ENCODE assay signal across 24 cellular contexts in genomic region chr4:182434720-182435119, GRCh38.
"Had no signal": no experiment of that assay in that cellular context is flagged by ENCODE, and none has a peak within 500 bp of the region (broad histone marks: within the 10 kb centered on the region; RNA-seq: fewer than 3 reads in every experiment).

No MANE protein-coding gene starts in this region.

- DNase-seq: naive thymus-derived CD4-positive, alpha-beta T cell; natural killer cell; pancreas; psoas muscle; right cardiac atrium; right lobe of liver; small intestine; stimulated activated CD4-positive, alpha-beta T cell treated with anti-CD3 and anti-CD28 coated beads, Interleukin-15, amount 100 ng/mL, for 24 hours; stimulated activated CD4-positive, alpha-beta T cell treated with anti-CD3 and anti-CD28 coated beads, Interleukin-2, amount 100 ng/mL, for 24 hours; stimulated activated CD4-positive, alpha-beta T cell treated with anti-CD3 and anti-CD28 coated beads, Interleukin-2, amount 100 ng/mL, for 48 hours; stimulated activated CD4-positive, alpha-beta T cell treated with anti-CD3 and anti-CD28 coated beads, Interleukin-4, amount 100 ng/mL, for 24 hours; stimulated activated naive B cell treated with anti-CD40 and anti-IgM and Interleukin-4, amounts not matched to agents 10 μg/mL and 1 μg/mL and 100 μg/mL, for 72 hours; stimulated activated naive CD4-positive, alpha-beta T cell treated with Interleukin-2 at 50 U/mL for 16 hours; stomach; tibial artery; transverse colon; upper lobe of right lung; uterus had no signal

- H3K4me2 ChIP-seq: neural progenitor cell had no signal

- H3K9ac ChIP-seq: neural progenitor cell had no signal

- H3K4me3 Mint-ChIP-seq: naive thymus-derived CD4-positive, alpha-beta T cell; natural killer cell; nephron; neural progenitor cell; stimulated activated effector memory CD8-positive, alpha-beta T cell treated with anti-CD3 and anti-CD28 coated beads, Interleukin-12 subunit alpha, Interleukin-12 subunit beta, amount 100 ng/mL, for 72 hours; stimulated activated naive B cell treated with anti-CD40 and anti-IgM and Interleukin-4, amounts not matched to agents 10 μg/mL and 1 μg/mL and 100 μg/mL, for 72 hours; stimulated activated naive CD8-positive, alpha-beta T cell treated with anti-CD3 and anti-CD28 coated beads, Interleukin-15, Interleukin-2, amounts not matched to agents 100 ng/mL and 50 ng/mL, for 24 hours; type B pancreatic cell had no signal

- H3K4me1 Mint-ChIP-seq: naive thymus-derived CD4-positive, alpha-beta T cell; natural killer cell; stimulated activated effector memory CD8-positive, alpha-beta T cell treated with anti-CD3 and anti-CD28 coated beads, Interleukin-12 subunit alpha, Interleukin-12 subunit beta, amount 100 ng/mL, for 72 hours; stimulated activated naive B cell treated with anti-CD40 and anti-IgM and Interleukin-4, amounts not matched to agents 10 μg/mL and 1 μg/mL and 100 μg/mL, for 72 hours had no signal

- H3K9me3 ChIP-seq: pancreas, psoas muscle, right lobe of liver, stomach, thoracic aorta, tibial artery, transverse colon, upper lobe of right lung, uterus had no signal

- H3K9me3 Mint-ChIP-seq: nephron, neural progenitor cell, type B pancreatic cell had no signal

- H3K36me3 ChIP-seq: neural progenitor cell, pancreas, right lobe of liver, stomach, thoracic aorta, tibial artery, transverse colon, upper lobe of right lung, uterus had no signal

- H3K36me3 Mint-ChIP-seq: naive thymus-derived CD4-positive, alpha-beta T cell; natural killer cell; stimulated activated effector memory CD8-positive, alpha-beta T cell treated with anti-CD3 and anti-CD28 coated beads, Interleukin-12 subunit alpha, Interleukin-12 subunit beta, amount 100 ng/mL, for 72 hours; stimulated activated naive B cell treated with anti-CD40 and anti-IgM and Interleukin-4, amounts not matched to agents 10 μg/mL and 1 μg/mL and 100 μg/mL, for 72 hours had no signal

- H3K4me3 ChIP-seq: neural progenitor cell, pancreas, psoas muscle, right lobe of liver, stomach, thoracic aorta, tibial artery, transverse colon, upper lobe of right lung, uterus had no signal

- H2AFZ ChIP-seq: neural progenitor cell had no signal

- H3K27ac Mint-ChIP-seq: naive thymus-derived CD4-positive, alpha-beta T cell; natural killer cell; nephron; neural progenitor cell; stimulated activated effector memory CD8-positive, alpha-beta T cell treated with anti-CD3 and anti-CD28 coated beads, Interleukin-12 subunit alpha, Interleukin-12 subunit beta, amount 100 ng/mL, for 72 hours; stimulated activated naive B cell treated with anti-CD40 and anti-IgM and Interleukin-4, amounts not matched to agents 10 μg/mL and 1 μg/mL and 100 μg/mL, for 72 hours; stimulated activated naive CD8-positive, alpha-beta T cell treated with anti-CD3 and anti-CD28 coated beads, Interleukin-15, Interleukin-2, amounts not matched to agents 100 ng/mL and 50 ng/mL, for 24 hours; type B pancreatic cell had no signal

- ATAC-seq: naive thymus-derived CD4-positive, alpha-beta T cell; natural killer cell; pancreas; right cardiac atrium; right lobe of liver; stimulated activated effector memory CD8-positive, alpha-beta T cell treated with anti-CD3 and anti-CD28 coated beads, Interleukin-12 subunit alpha, Interleukin-12 subunit beta, amount 100 ng/mL, for 72 hours; stimulated activated naive B cell treated with anti-CD40 and anti-IgM and Interleukin-4, amounts not matched to agents 10 μg/mL and 1 μg/mL and 100 μg/mL, for 72 hours; upper lobe of right lung had no signal

- H3K27me3 Mint-ChIP-seq: type B pancreatic cell had no signal

- H3K27me3 ChIP-seq: neural progenitor cell, pancreas, right lobe of liver, transverse colon, upper lobe of right lung, uterus had no signal

- H3K27ac ChIP-seq: neural progenitor cell, pancreas, psoas muscle, right lobe of liver, stomach, thoracic aorta, tibial artery, upper lobe of right lung, uterus had no signal

- H3K4me1 ChIP-seq: neural progenitor cell, pancreas, psoas muscle, right lobe of liver, stomach, tibial artery, transverse colon, upper lobe of right lung, uterus had no signal
